Comparison of ENCODE assay signal across 1 cellular context in genomic region chr1:1233567-1233892, GRCh38.
TF ChIP-seq lines count a peak whose summit lies in the region.

No MANE protein-coding gene starts in this region.

TF ChIP-seq in SK-N-SH, 30 proteins besides CTCF, POLR2A, EP300 and RAD21 (continued from another document):
- TF ChIP-seq, protein P1, sequence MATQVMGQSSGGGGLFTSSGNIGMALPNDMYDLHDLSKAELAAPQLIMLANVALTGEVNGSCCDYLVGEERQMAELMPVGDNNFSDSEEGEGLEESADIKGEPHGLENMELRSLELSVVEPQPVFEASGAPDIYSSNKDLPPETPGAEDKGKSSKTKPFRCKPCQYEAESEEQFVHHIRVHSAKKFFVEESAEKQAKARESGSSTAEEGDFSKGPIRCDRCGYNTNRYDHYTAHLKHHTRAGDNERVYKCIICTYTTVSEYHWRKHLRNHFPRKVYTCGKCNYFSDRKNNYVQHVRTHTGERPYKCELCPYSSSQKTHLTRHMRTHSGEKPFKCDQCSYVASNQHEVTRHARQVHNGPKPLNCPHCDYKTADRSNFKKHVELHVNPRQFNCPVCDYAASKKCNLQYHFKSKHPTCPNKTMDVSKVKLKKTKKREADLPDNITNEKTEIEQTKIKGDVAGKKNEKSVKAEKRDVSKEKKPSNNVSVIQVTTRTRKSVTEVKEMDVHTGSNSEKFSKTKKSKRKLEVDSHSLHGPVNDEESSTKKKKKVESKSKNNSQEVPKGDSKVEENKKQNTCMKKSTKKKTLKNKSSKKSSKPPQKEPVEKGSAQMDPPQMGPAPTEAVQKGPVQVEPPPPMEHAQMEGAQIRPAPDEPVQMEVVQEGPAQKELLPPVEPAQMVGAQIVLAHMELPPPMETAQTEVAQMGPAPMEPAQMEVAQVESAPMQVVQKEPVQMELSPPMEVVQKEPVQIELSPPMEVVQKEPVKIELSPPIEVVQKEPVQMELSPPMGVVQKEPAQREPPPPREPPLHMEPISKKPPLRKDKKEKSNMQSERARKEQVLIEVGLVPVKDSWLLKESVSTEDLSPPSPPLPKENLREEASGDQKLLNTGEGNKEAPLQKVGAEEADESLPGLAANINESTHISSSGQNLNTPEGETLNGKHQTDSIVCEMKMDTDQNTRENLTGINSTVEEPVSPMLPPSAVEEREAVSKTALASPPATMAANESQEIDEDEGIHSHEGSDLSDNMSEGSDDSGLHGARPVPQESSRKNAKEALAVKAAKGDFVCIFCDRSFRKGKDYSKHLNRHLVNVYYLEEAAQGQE (IDR thresholded peaks at IDR 0.05; ENCODE audit: low read depth, low read length), result no peak
- TF ChIP-seq GATA2 (CRISPR knock-in tag; IDR thresholded peaks at IDR 0.05), result no peak
- no peak for TF ChIP-seq ZBTB33 (IDR thresholded peaks at IDR 0.05; ENCODE audit: borderline replicate concordance, low read depth)
- no peak for TF ChIP-seq FOXJ3 (CRISPR knock-in tag; IDR thresholded peaks at IDR 0.05)
